ENCODE assay signal across 20 cellular contexts in genomic region chr4:41517121-41517520, GRCh38. TPM values are rescaled to one million over a fixed set of nuclear protein-coding genes. Genes with fewer than 3 reads are reported as not detected.
"Had no signal": no experiment of that assay in that cellular context is flagged by ENCODE, and none has a peak within 500 bp of the region (broad histone marks: within the 10 kb centered on the region; RNA-seq: fewer than 3 reads in every experiment).

No MANE protein-coding gene starts in this region.

- H3K9me3 ChIP-seq: SK-N-SH had no signal

- H3K4me3 ChIP-seq: K562 had no signal

- ATAC-seq: K562, Panc1, PC-3 had no signal

- H3K27ac ChIP-seq: HL-60, KMS-11, RWPE1 had no signal

- DNase-seq: Kasumi-1, MM.1S, NCI-H1092 treated with DMSO at 0.1 percent for 48 hours, NCI-H187 treated with DMSO at 0.1 percent for 48 hours, NCI-H2029 treated with DMSO at 0.1 percent for 48 hours, NCI-H2171 treated with DMSO at 0.1 percent for 48 hours, NCI-H345, NCI-H446 treated with DMSO at 0.1 percent for 48 hours, NCI-H510A treated with DMSO at 0.1 percent for 48 hours, NCI-H526, PC-3, SHP77, SK-N-SH, SW 1271 had no signal

RNA-seq across cellular contexts. Expression of gene LIMCH1, which starts 20.8 kb away (rescaled TPM):
- total RNA-seq: OCI-LY7 had no signal
